Comparison of ENCODE assay signal across 10 cellular contexts in genomic region chr7:142384508-142384922, GRCh38.
A peak's percentile ranks its signal among the peaks of the same experiment; 100 is the strongest.
DNase-seq lines count a peak whose midpoint lies in the region; ATAC-seq and TF ChIP-seq lines count a peak whose summit lies in the region.
"Had no signal": no experiment of that assay in that cellular context is flagged by ENCODE, and none has a peak within 500 bp of the region (broad histone marks: within the 10 kb centered on the region; RNA-seq: fewer than 3 reads in every experiment).

No MANE protein-coding gene starts in this region.

- H3K4me2 ChIP-seq in mammary epithelial cell (ENCODE audit: insufficient read depth, low read depth, low read length) = peak overlapping the region; percentile 56
- H3K4me2 ChIP-seq: A549 had no signal

- H3K9ac ChIP-seq in mammary epithelial cell (ENCODE audit: insufficient read depth, low read length) = peak overlapping the region; percentile 6

- H3K4me3 Mint-ChIP-seq in activated CD4-positive, alpha-beta T cell treated with anti-CD3 and anti-CD28 coated beads for 36 hours = peak overlapping the region; percentile 60
- H3K4me3 Mint-ChIP-seq: neural crest cell had no signal

- H3K27me3 Mint-ChIP-seq in activated CD4-positive, alpha-beta T cell treated with anti-CD3 and anti-CD28 coated beads for 36 hours = no peaks in the 10 kb centered on the region

- peak overlapping the region; percentile 83 for H2AFZ ChIP-seq in mammary epithelial cell (ENCODE audit: low read depth, low read length)

- CTCF ChIA-PET in activated CD4-positive, alpha-beta T cell treated with anti-CD3 and anti-CD28 coated beads for 36 hours (lab: Charles Lee) = interaction anchor here (0.6 to 5.4 kb wide), 11 partner anchors 8 to 856 kb away, joined by 3 to 28 read pairs (median 4); no protein-coding TSS in a partner anchor
- CTCF ChIA-PET in mammary epithelial cell (lab: Charles Lee; ENCODE audit: low non-redundant PET) = interaction anchor here (0.6 kb wide), 1 partner anchor 112 kb away, joined by 3 read pairs; no protein-coding TSS in a partner anchor

- H3K36me3 Mint-ChIP-seq in activated CD4-positive, alpha-beta T cell treated with anti-CD3 and anti-CD28 coated beads for 36 hours (ENCODE audit: low read depth) = no peaks in the 10 kb centered on the region

- H3K27me3 ChIP-seq in mammary epithelial cell (ENCODE audit: insufficient read depth, low read length) (no peaks in the 10 kb centered on the region), HAP-1 (ENCODE audit: low read depth) (no peaks in the 10 kb centered on the region)

- H3K4me1 ChIP-seq in mammary epithelial cell (ENCODE audit: insufficient read depth, low read length) (peaks cover 20% of the 10 kb centered on the region), HAP-1 (no peaks in the 10 kb centered on the region)
- H3K4me1 ChIP-seq: A549 had no signal

- in situ Hi-C loops in mammary epithelial cell (cut with MboI; ENCODE audit: low sequenced_read_pairs in 2 of 2) = no loop called here
- in situ Hi-C loops in HAP-1 (cut with MboI; ENCODE audit: low sequenced_read_pairs) = no loop called here

- WGBS in mammary epithelial cell (ENCODE audit: low coverage, missing lambda C conversion rate) = 18% methylated on average over 8 of the region's 11 CpGs

- POLR2A ChIA-PET in activated CD4-positive, alpha-beta T cell treated with anti-CD3 and anti-CD28 coated beads for 36 hours (lab: Charles Lee) = interaction anchor here (1.2 kb wide), 1 partner anchor 11 kb away, joined by 3 read pairs; no protein-coding TSS in a partner anchor

- no peaks in the 10 kb centered on the region for H3K79me2 ChIP-seq in mammary epithelial cell (ENCODE audit: insufficient read depth, low read length)

- dilution Hi-C loops in mammary epithelial cell (cut with HindIII; ENCODE audit: low sequenced_read_pairs) = no loop called here

- DNase-seq in activated CD4-positive, alpha-beta T cell treated with anti-CD3 and anti-CD28 coated beads for 36 hours = peak; percentile 72
- no peak for DNase-seq in activated CD4-positive, alpha-beta T cell treated with anti-CD3 and anti-CD28 coated beads for 1 hour
- DNase-seq in RPMI7951 (ENCODE audit: low read depth) = peak; percentile 95
- peak; percentile 90 for DNase-seq in mammary epithelial cell
- DNase-seq in stimulated activated CD4-positive, alpha-beta T cell treated with anti-CD3 and anti-CD28 coated beads, Interleukin-4, amount 100 ng/mL, for 1 hour = peak; percentile 16
- DNase-seq in NCI-H446 treated with DMSO at 0.1 percent for 48 hours (lab: John Stamatoyannopoulos, UW) = no peak
- DNase-seq in HAP-1 (ENCODE audit: low spot score in 2 of 2) = no peak
- DNase-seq in DMS 273 treated with DMSO at 0.1 percent for 48 hours (lab: John Stamatoyannopoulos, UW) = no peak

- peak; percentile 77 for ATAC-seq in activated CD4-positive, alpha-beta T cell treated with anti-CD3 and anti-CD28 coated beads for 36 hours

- no peaks in the 10 kb centered on the region for H4K20me1 ChIP-seq in mammary epithelial cell (ENCODE audit: insufficient read depth, low read length)

- H3K36me3 ChIP-seq in mammary epithelial cell (ENCODE audit: insufficient read depth, low read length) = no peaks in the 10 kb centered on the region
- no peaks in the 10 kb centered on the region for H3K36me3 ChIP-seq in HAP-1 (replicated peaks)

- H3K9me3 Mint-ChIP-seq in activated CD4-positive, alpha-beta T cell treated with anti-CD3 and anti-CD28 coated beads for 36 hours (ENCODE audit: low read depth) = no peaks in the 10 kb centered on the region

- H3K9me3 ChIP-seq in mammary epithelial cell (replicated peaks; ENCODE audit: insufficient read depth, low read length) (no peaks in the 10 kb centered on the region), HAP-1 (no peaks in the 10 kb centered on the region)
- H3K9me3 ChIP-seq: A549 had no signal

- H3K27ac Mint-ChIP-seq in activated CD4-positive, alpha-beta T cell treated with anti-CD3 and anti-CD28 coated beads for 36 hours = peak overlapping the region; percentile 83

- H3K4me3 ChIP-seq in mammary epithelial cell (replicated peaks in 1 of 3; ENCODE audit: insufficient read depth in 1 of 3, low read depth in 2 of 3, low read length in 3 of 3) (no peak overlapping the region), HAP-1 (no peak overlapping the region)
- H3K4me3 ChIP-seq: A549 had no signal

- H3K27ac ChIP-seq in mammary epithelial cell (ENCODE audit: insufficient read depth, low read depth, low read length) = peak overlapping the region; percentile 61
- H3K27ac ChIP-seq: A549 had no signal

- peaks cover 27% of the 10 kb centered on the region for H3K4me1 Mint-ChIP-seq in activated CD4-positive, alpha-beta T cell treated with anti-CD3 and anti-CD28 coated beads for 36 hours

- no peak for TF ChIP-seq CTCF in mammary epithelial cell (conservative IDR thresholded peaks at IDR 0.05 in 1 of 2, IDR thresholded peaks at IDR 0.05 in 1 of 2; ENCODE audit: extremely low read depth in 1 of 2, insufficient read depth in 1 of 2, low read depth in 1 of 2, low read length in 2 of 2)

- intact Hi-C loops in activated CD4-positive, alpha-beta T cell treated with anti-CD3 and anti-CD28 coated beads for 36 hours (cut with DNase I, micrococcal nuclease) = loop anchor here (1.0 to 5.0 kb wide), 4 partner anchors 26 to 426 kb away; no protein-coding TSS in a partner anchor
- intact Hi-C loops in mammary epithelial cell (cut with micrococcal nuclease) = loop anchor here (2.0 kb wide), 1 partner anchor 98 kb away; no protein-coding TSS in a partner anchor

- BruUV-seq in mammary epithelial cell (replicated peaks; lab: Mats Ljungman, UMichigan) = no TSS peak

Comparison
In these comparisons a context has a peak if more than half of its experiments do, and no peak if none do; other contexts are left out.
1. DNase-seq: peak in activated CD4-positive, alpha-beta T cell treated with anti-CD3 and anti-CD28 coated beads for 36 hours (single experiment), RPMI7951 (single experiment), mammary epithelial cell (single experiment) and stimulated activated CD4-positive, alpha-beta T cell treated with anti-CD3 and anti-CD28 coated beads, Interleukin-4, amount 100 ng/mL, for 1 hour (single experiment); none in activated CD4-positive, alpha-beta T cell treated with anti-CD3 and anti-CD28 coated beads for 1 hour (single experiment), NCI-H446 treated with DMSO at 0.1 percent for 48 hours (single experiment), HAP-1 (0 of 2) and DMS 273 treated with DMSO at 0.1 percent for 48 hours (single experiment).